In the genomic region with DNA sequence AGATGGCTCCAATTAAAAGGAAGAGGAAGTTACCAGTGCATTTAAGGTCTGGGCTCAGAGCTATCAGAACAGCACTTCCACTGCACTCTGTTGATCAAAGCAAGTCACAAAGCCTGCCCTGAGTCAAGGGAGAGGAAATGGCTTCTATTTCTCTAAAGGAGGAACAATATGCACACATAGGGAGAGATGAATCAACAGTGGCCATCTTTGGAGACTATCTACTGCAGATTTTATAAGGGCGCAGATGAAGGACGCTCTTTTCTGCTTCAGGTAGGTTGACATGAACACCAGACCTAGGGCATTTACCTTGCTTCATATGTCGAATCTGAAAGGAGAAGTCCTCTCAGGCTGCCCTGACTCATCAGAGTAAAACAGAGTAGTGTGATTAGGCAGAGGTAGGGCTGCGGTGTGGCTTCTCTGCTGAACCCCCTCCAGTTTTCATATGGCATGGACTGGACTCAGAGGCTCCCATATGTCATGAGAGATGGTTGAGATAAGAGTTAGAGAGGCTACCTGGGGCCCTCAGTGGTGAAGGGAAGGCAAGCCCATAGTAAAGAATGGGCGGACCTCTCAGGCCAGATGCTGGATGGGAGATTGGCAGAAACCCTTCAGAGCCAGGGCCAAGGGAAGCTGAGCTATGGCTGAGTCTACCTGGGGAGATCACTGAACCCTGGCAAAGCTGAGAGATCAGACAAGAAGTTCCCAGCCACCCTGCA, we compare ENCODE assay signal across 9 cellular contexts.
DNase-seq lines count a peak whose midpoint lies in the region; ATAC-seq and TF ChIP-seq lines count a peak whose summit lies in the region.
"Had no signal": no experiment of that assay in that cellular context is flagged by ENCODE, and none has a peak within 500 bp of the region (broad histone marks: within the 10 kb centered on the region; RNA-seq: fewer than 3 reads in every experiment).

No MANE protein-coding gene starts in this region.

- no peaks in the 10 kb centered on the region for H3K9me3 Mint-ChIP-seq in activated naive CD4-positive, alpha-beta T cell treated with anti-CD3 and anti-CD28 coated beads, Interleukin-2, amount 10 ng/mL, durations not matched to agents 7 days and 5 days
- H3K9me3 Mint-ChIP-seq: brain had no signal

- H3K4me1 ChIP-seq in gastrocnemius medialis, result peaks cover 11 to 12% of the 10 kb centered on the region in 2 donors

- H3K4me3 Mint-ChIP-seq in activated naive CD4-positive, alpha-beta T cell treated with anti-CD3 and anti-CD28 coated beads, Interleukin-2, amount 10 ng/mL, durations not matched to agents 7 days and 5 days, result peak overlapping the region; percentile 55
- H3K4me3 Mint-ChIP-seq: brain had no signal

- H3K27ac Mint-ChIP-seq in activated naive CD4-positive, alpha-beta T cell treated with anti-CD3 and anti-CD28 coated beads, Interleukin-2, amount 10 ng/mL, durations not matched to agents 7 days and 5 days, result peak overlapping the region; percentile 92

- peak; percentile 87 for ATAC-seq in GM21723 (IDR thresholded peaks at IDR 0.05; ENCODE audit: unreplicated experiment)
- ATAC-seq in stimulated activated naive CD8-positive, alpha-beta T cell treated with anti-CD3 and anti-CD28 coated beads, Interleukin-15, Interleukin-2, amounts not matched to agents 100 U/mL and 50 U/mL, for 24 hours, result peak; percentile 83
- no peak for ATAC-seq in HG03097 (IDR thresholded peaks at IDR 0.05; ENCODE audit: low FRiP score, unreplicated experiment)
- ATAC-seq in gastrocnemius medialis, result no peak

- H3K27ac ChIP-seq in gastrocnemius medialis, result no peak overlapping the region

- peaks cover 37% of the 10 kb centered on the region for H3K36me3 Mint-ChIP-seq in activated naive CD4-positive, alpha-beta T cell treated with anti-CD3 and anti-CD28 coated beads, Interleukin-2, amount 10 ng/mL, durations not matched to agents 7 days and 5 days
- H3K36me3 Mint-ChIP-seq: brain had no signal

- no peak for TF ChIP-seq POLR2A in gastrocnemius medialis (IDR thresholded peaks at IDR 0.05)

- DNase-seq in GM12864 (ENCODE audit: low read depth) (peak; percentile 54), MV-4-11 (lab: John Stamatoyannopoulos, UW) (peak; percentile 73), GM03348 (ENCODE audit: low spot score) (no peak), gastrocnemius medialis (no peak)
- DNase-seq in activated naive CD4-positive, alpha-beta T cell treated with anti-CD3 and anti-CD28 coated beads, Interleukin-2, amount 10 ng/mL, durations not matched to agents 7 days and 5 days, result peak; percentile 60
- DNase-seq in stimulated activated naive CD8-positive, alpha-beta T cell treated with anti-CD3 and anti-CD28 coated beads, Interleukin-15, Interleukin-2, amounts not matched to agents 100 U/mL and 50 U/mL, for 24 hours, result peak; percentile 52

- intact Hi-C loops in gastrocnemius medialis (cut with DNase I; ENCODE audit: low total_unique reads), result no loop called here

- H3K36me3 ChIP-seq in gastrocnemius medialis, result no peaks in the 10 kb centered on the region

- H3K27me3 ChIP-seq in gastrocnemius medialis, result no peaks in the 10 kb centered on the region

- in situ Hi-C loops in gastrocnemius medialis (cut with MboI; ENCODE audit: low sequenced_read_pairs in 4 of 4), result no loop called here

- H3K27me3 Mint-ChIP-seq in activated naive CD4-positive, alpha-beta T cell treated with anti-CD3 and anti-CD28 coated beads, Interleukin-2, amount 10 ng/mL, durations not matched to agents 7 days and 5 days, result no peaks in the 10 kb centered on the region

- H3K4me1 Mint-ChIP-seq in activated naive CD4-positive, alpha-beta T cell treated with anti-CD3 and anti-CD28 coated beads, Interleukin-2, amount 10 ng/mL, durations not matched to agents 7 days and 5 days, result peaks cover 93% of the 10 kb centered on the region

- H3K9me3 ChIP-seq in gastrocnemius medialis, result no peaks in the 10 kb centered on the region

- CTCF ChIA-PET in activated naive CD4-positive, alpha-beta T cell treated with anti-CD3 and anti-CD28 coated beads, Interleukin-2, amount 10 ng/mL, durations not matched to agents 7 days and 5 days (lab: Charles Lee), result interaction anchor here (0.8 to 1.7 kb wide), 8 partner anchors 13 to 127 kb away, joined by 3 to 6 read pairs (median 4); no protein-coding TSS in a partner anchor

- H3K4me3 ChIP-seq in GM12864 (ENCODE audit: low read depth, low read length) (no peak overlapping the region), gastrocnemius medialis (no peak overlapping the region)

- TF ChIP-seq CTCF in GM12864 (IDR thresholded peaks at IDR 0.05; ENCODE audit: low read depth, low read length, missing control alignments), result no peak
- TF ChIP-seq CTCF in gastrocnemius medialis (IDR thresholded peaks at IDR 0.05 in 4 of 5, conservative IDR thresholded peaks at IDR 0.05 in 1 of 5), result no peak

Comparison
In these comparisons a context has a peak if more than half of its experiments do, and no peak if none do; other contexts are left out.
1. DNase-seq: peak in GM12864 (single experiment), MV-4-11 (single experiment), activated naive CD4-positive, alpha-beta T cell treated with anti-CD3 and anti-CD28 coated beads, Interleukin-2, amount 10 ng/mL, durations not matched to agents 7 days and 5 days (single experiment) and stimulated activated naive CD8-positive, alpha-beta T cell treated with anti-CD3 and anti-CD28 coated beads, Interleukin-15, Interleukin-2, amounts not matched to agents 100 U/mL and 50 U/mL, for 24 hours (single experiment); none in GM03348 (single experiment) and gastrocnemius medialis (0 of 2).
2. ATAC-seq: peak in GM21723 (single experiment) and stimulated activated naive CD8-positive, alpha-beta T cell treated with anti-CD3 and anti-CD28 coated beads, Interleukin-15, Interleukin-2, amounts not matched to agents 100 U/mL and 50 U/mL, for 24 hours (single experiment); none in HG03097 (single experiment) and gastrocnemius medialis (0 of 2).